Comparison of ENCODE assay signal across 1 cellular context in the genomic region with DNA sequence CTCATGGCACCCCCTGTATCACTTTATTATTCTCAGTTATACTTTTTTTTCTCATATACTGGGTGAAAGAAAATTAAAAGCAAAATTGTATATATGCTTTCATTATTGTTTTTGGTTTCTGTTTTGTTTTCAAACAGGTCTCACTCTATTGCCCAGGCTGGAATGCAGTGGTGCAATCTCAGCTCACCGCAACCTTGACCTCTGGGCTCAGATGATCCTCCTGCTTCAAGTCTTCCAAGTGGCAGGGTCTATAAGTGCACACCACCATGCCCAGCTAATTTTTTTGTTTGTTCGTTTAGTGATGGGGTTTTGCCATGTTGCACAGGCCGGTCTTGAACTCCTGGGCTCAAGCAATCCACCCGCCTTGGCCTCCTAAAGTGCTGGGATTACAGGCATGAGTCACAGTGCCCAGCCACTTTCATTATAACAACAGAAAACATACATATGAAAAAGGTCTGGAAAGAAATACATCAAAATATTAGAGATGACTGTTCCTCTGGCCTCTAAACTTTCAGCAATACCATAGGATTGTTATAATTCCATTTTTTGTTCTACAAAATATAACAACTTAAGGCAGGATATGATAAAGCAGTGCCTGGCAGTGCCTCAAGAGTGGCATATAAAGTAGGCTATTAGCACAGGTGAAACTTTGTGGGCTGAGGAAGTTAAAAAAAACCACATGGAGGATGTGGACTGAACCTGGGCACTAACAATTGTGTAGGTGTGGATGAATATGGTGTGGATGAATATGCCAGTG.
TF ChIP-seq lines count a peak whose summit lies in the region.

No MANE protein-coding gene starts in this region.

TF ChIP-seq in HepG2, 621 proteins besides CTCF, POLR2A, EP300 and RAD21 (continues in another document):
- TF ChIP-seq CEBPB (IDR thresholded peaks at IDR 0.05; ENCODE audit: borderline replicate concordance, low read depth, low read length): peak; percentile 91
- TF ChIP-seq KDM3A (CRISPR knock-in tag; IDR thresholded peaks at IDR 0.05; ENCODE audit: low read depth): no peak
- TF ChIP-seq TBX3 (IDR thresholded peaks at IDR 0.05; ENCODE audit: borderline replicate concordance): peak; percentile 46; the same call in 1 of the 2 replicates
- TF ChIP-seq ZNF256 (CRISPR knock-in tag; conservative IDR thresholded peaks at IDR 0.05): no peak
- TF ChIP-seq, protein P1, sequence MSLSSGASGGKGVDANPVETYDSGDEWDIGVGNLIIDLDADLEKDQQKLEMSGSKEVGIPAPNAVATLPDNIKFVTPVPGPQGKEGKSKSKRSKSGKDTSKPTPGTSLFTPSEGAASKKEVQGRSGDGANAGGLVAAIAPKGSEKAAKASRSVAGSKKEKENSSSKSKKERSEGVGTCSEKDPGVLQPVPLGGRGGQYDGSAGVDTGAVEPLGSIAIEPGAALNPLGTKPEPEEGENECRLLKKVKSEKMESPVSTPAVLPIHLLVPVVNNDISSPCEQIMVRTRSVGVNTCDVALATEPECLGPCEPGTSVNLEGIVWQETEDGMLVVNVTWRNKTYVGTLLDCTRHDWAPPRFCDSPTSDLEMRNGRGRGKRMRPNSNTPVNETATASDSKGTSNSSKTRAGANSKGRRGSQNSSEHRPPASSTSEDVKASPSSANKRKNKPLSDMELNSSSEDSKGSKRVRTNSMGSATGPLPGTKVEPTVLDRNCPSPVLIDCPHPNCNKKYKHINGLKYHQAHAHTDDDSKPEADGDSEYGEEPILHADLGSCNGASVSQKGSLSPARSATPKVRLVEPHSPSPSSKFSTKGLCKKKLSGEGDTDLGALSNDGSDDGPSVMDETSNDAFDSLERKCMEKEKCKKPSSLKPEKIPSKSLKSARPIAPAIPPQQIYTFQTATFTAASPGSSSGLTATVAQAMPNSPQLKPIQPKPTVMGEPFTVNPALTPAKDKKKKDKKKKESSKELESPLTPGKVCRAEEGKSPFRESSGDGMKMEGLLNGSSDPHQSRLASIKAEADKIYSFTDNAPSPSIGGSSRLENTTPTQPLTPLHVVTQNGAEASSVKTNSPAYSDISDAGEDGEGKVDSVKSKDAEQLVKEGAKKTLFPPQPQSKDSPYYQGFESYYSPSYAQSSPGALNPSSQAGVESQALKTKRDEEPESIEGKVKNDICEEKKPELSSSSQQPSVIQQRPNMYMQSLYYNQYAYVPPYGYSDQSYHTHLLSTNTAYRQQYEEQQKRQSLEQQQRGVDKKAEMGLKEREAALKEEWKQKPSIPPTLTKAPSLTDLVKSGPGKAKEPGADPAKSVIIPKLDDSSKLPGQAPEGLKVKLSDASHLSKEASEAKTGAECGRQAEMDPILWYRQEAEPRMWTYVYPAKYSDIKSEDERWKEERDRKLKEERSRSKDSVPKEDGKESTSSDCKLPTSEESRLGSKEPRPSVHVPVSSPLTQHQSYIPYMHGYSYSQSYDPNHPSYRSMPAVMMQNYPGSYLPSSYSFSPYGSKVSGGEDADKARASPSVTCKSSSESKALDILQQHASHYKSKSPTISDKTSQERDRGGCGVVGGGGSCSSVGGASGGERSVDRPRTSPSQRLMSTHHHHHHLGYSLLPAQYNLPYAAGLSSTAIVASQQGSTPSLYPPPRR (CRISPR knock-in tag; IDR thresholded peaks at IDR 0.05; ENCODE audit: borderline replicate concordance): peak; percentile 55; the same call in 1 of the 2 replicates
- no peak for TF ChIP-seq PAWR (CRISPR knock-in tag; IDR thresholded peaks at IDR 0.05; ENCODE audit: borderline replicate concordance)
- TF ChIP-seq ZNF331 (CRISPR knock-in tag; IDR thresholded peaks at IDR 0.05): peak; percentile 38; the same call in 1 of the 2 replicates
- TF ChIP-seq, protein P2, sequence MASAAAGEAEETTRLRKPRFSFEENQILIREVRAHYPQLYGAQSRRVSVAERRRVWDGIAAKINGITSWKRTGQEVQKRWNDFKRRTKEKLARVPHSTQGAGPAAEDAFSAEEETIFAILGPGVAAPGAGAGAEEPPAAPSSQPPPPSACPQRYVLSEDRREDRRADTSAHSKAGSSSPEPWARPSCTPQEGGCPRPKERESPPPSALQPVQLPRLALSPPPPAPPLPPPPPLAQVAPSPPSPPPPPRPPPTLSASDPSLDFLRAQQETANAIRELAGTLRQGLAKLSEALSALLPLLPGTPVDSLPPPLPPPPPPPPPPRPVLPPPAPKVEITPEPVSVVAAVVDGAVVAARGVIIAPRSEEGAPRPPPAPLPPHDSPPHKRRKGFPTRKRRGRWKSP (CRISPR knock-in tag; IDR thresholded peaks at IDR 0.05): no peak
- TF ChIP-seq, protein P3, sequence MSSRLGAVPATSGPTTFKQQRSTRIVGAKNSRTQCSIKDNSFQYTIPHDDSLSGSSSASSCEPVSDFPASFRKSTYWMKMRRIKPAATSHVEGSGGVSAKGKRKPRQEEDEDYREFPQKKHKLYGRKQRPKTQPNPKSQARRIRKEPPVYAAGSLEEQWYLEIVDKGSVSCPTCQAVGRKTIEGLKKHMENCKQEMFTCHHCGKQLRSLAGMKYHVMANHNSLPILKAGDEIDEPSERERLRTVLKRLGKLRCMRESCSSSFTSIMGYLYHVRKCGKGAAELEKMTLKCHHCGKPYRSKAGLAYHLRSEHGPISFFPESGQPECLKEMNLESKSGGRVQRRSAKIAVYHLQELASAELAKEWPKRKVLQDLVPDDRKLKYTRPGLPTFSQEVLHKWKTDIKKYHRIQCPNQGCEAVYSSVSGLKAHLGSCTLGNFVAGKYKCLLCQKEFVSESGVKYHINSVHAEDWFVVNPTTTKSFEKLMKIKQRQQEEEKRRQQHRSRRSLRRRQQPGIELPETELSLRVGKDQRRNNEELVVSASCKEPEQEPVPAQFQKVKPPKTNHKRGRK (CRISPR knock-in tag; IDR thresholded peaks at IDR 0.05): no peak
- TF ChIP-seq ZNF121 (CRISPR knock-in tag; IDR thresholded peaks at IDR 0.05): peak; percentile 91
- TF ChIP-seq NRL (CRISPR knock-in tag; IDR thresholded peaks at IDR 0.05; ENCODE audit: borderline replicate concordance): no peak
- TF ChIP-seq GATAD2A (CRISPR knock-in tag; IDR thresholded peaks at IDR 0.05): peak; percentile 94
- TF ChIP-seq ASH2L (IDR thresholded peaks at IDR 0.05; ENCODE audit: insufficient read length, low read depth, low read length): peak; percentile 51
- peak; percentile 86 for TF ChIP-seq FOXO1 (CRISPR knock-in tag; IDR thresholded peaks at IDR 0.05)
- no peak for TF ChIP-seq ZNF589 (CRISPR knock-in tag; conservative IDR thresholded peaks at IDR 0.05)
- no peak for TF ChIP-seq ZNF562 (CRISPR knock-in tag; IDR thresholded peaks at IDR 0.05; ENCODE audit: borderline replicate concordance)
- TF ChIP-seq, protein P4, sequence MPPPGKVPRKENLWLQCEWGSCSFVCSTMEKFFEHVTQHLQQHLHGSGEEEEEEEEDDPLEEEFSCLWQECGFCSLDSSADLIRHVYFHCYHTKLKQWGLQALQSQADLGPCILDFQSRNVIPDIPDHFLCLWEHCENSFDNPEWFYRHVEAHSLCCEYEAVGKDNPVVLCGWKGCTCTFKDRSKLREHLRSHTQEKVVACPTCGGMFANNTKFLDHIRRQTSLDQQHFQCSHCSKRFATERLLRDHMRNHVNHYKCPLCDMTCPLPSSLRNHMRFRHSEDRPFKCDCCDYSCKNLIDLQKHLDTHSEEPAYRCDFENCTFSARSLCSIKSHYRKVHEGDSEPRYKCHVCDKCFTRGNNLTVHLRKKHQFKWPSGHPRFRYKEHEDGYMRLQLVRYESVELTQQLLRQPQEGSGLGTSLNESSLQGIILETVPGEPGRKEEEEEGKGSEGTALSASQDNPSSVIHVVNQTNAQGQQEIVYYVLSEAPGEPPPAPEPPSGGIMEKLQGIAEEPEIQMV (CRISPR knock-in tag; IDR thresholded peaks at IDR 0.05; ENCODE audit: low read depth): no peak
- no peak for TF ChIP-seq HNRNPUL1 (IDR thresholded peaks at IDR 0.05; ENCODE audit: low read depth, low read length)
- TF ChIP-seq EED (CRISPR knock-in tag; IDR thresholded peaks at IDR 0.05): no peak
- peak; percentile 43; the same call in 1 of the 2 replicates for TF ChIP-seq CBX5 (CRISPR knock-in tag; IDR thresholded peaks at IDR 0.05; ENCODE audit: borderline replicate concordance)
- no peak for TF ChIP-seq ZNF468 (CRISPR knock-in tag; IDR thresholded peaks at IDR 0.05)
- no peak for TF ChIP-seq KAT2B (IDR thresholded peaks at IDR 0.05; ENCODE audit: borderline replicate concordance, low read depth, low read length)
- TF ChIP-seq, protein P5, sequence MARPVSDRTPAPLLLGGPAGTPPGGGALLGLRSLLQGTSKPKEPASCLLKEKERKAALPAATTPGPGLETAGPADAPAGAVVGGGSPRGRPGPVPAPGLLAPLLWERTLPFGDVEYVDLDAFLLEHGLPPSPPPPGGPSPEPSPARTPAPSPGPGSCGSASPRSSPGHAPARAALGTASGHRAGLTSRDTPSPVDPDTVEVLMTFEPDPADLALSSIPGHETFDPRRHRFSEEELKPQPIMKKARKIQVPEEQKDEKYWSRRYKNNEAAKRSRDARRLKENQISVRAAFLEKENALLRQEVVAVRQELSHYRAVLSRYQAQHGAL (CRISPR knock-in tag; IDR thresholded peaks at IDR 0.05; ENCODE audit: not compliant biosample characterization): no peak
- TF ChIP-seq PHF20 (CRISPR knock-in tag; IDR thresholded peaks at IDR 0.05): no peak
- no peak for TF ChIP-seq ZNF136 (CRISPR knock-in tag; IDR thresholded peaks at IDR 0.05; ENCODE audit: low read depth)
- no peak for TF ChIP-seq CAMTA2 (CRISPR knock-in tag; IDR thresholded peaks at IDR 0.05; ENCODE audit: borderline replicate concordance)
- TF ChIP-seq ZC3H13 (CRISPR knock-in tag; IDR thresholded peaks at IDR 0.05): no peak
- 0 out of 2 replicates have a peak, but pooled peaks have one; percentile 19 for TF ChIP-seq HOXA5 (CRISPR knock-in tag; IDR thresholded peaks at IDR 0.05)
- TF ChIP-seq, protein P6, sequence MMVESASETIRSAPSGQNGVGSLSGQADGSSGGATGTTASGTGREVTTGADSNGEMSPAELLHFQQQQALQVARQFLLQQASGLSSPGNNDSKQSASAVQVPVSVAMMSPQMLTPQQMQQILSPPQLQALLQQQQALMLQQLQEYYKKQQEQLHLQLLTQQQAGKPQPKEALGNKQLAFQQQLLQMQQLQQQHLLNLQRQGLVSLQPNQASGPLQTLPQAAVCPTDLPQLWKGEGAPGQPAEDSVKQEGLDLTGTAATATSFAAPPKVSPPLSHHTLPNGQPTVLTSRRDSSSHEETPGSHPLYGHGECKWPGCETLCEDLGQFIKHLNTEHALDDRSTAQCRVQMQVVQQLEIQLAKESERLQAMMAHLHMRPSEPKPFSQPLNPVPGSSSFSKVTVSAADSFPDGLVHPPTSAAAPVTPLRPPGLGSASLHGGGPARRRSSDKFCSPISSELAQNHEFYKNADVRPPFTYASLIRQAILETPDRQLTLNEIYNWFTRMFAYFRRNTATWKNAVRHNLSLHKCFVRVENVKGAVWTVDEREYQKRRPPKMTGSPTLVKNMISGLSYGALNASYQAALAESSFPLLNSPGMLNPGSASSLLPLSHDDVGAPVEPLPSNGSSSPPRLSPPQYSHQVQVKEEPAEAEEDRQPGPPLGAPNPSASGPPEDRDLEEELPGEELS (CRISPR knock-in tag; IDR thresholded peaks at IDR 0.05): peak; percentile 66; the same call in 1 of the 2 replicates
- TF ChIP-seq STAG1 (CRISPR knock-in tag; IDR thresholded peaks at IDR 0.05): 0 out of 2 replicates have a peak, but pooled peaks have one; percentile 2
- peak; percentile 51; the same call in 1 of the 2 replicates for TF ChIP-seq ZNF264 (CRISPR knock-in tag; IDR thresholded peaks at IDR 0.05)
- TF ChIP-seq HDAC6 (IDR thresholded peaks at IDR 0.05; ENCODE audit: low read depth, low read length): no peak
- no peak for TF ChIP-seq ZNF883 (CRISPR knock-in tag; IDR thresholded peaks at IDR 0.05; ENCODE audit: not compliant biosample characterization)
- TF ChIP-seq ZNF10 (CRISPR knock-in tag; IDR thresholded peaks at IDR 0.05; ENCODE audit: borderline replicate concordance, low read depth): no peak
- TF ChIP-seq ZSCAN29 (CRISPR knock-in tag; conservative IDR thresholded peaks at IDR 0.05): no peak
- no peak for TF ChIP-seq SUZ12 (IDR thresholded peaks at IDR 0.05; ENCODE audit: low read depth, low read length)
- no peak for TF ChIP-seq ARNT2 (CRISPR knock-in tag; IDR thresholded peaks at IDR 0.05; ENCODE audit: low read depth)
- TF ChIP-seq, protein P7, sequence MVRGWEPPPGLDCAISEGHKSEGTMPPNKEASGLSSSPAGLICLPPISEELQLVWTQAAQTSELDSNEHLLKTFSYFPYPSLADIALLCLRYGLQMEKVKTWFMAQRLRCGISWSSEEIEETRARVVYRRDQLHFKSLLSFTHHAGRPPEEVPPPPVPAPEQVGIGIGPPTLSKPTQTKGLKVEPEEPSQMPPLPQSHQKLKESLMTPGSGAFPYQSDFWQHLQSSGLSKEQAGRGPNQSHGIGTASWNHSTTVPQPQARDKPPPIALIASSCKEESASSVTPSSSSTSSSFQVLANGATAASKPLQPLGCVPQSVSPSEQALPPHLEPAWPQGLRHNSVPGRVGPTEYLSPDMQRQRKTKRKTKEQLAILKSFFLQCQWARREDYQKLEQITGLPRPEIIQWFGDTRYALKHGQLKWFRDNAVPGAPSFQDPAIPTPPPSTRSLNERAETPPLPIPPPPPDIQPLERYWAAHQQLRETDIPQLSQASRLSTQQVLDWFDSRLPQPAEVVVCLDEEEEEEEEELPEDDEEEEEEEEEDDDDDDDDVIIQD (CRISPR knock-in tag; IDR thresholded peaks at IDR 0.05; ENCODE audit: low read depth): no peak
- no peak for TF ChIP-seq NONO (IDR thresholded peaks at IDR 0.05)
- no peak for TF ChIP-seq NONO (CRISPR knock-in tag; conservative IDR thresholded peaks at IDR 0.05)
- TF ChIP-seq KDM5B (CRISPR knock-in tag; IDR thresholded peaks at IDR 0.05; ENCODE audit: borderline replicate concordance): no peak
